ENCODE assay signal across 14 cellular contexts in the genomic region with DNA sequence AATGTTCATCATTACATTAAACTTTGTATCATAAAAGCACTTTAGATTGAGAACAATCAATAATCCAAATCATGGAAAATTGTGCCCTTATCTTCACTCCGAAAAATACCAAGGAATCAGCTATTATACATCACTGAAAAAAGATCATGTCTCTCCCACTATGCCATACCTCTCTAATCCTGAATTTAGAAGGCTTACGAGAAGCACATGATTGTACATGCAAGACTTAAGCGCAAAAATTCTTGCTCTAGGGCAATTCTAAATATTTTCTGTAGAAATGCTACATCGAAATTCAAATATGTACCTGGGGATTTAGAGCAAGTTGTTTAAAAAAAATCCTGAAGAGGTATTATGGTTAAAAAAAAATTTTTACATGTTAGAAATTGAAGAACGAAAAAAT. TPM values are rescaled to one million over a fixed set of nuclear protein-coding genes. Genes with fewer than 3 reads are reported as not detected.
DNase-seq lines count a peak whose midpoint lies in the region; ATAC-seq and TF ChIP-seq lines count a peak whose summit lies in the region.
"Had no signal": no experiment of that assay in that cellular context is flagged by ENCODE, and none has a peak within 500 bp of the region (broad histone marks: within the 10 kb centered on the region; RNA-seq: fewer than 3 reads in every experiment).

No MANE protein-coding gene starts in this region.

- no peak for TF ChIP-seq CTCF in OCI-LY3 (IDR thresholded peaks at IDR 0.05; ENCODE audit: low read depth, low read length)
- TF ChIP-seq CTCF in tibial artery (IDR thresholded peaks at IDR 0.05): no peak

- ATAC-seq in stimulated activated effector memory CD8-positive, alpha-beta T cell treated with anti-CD3 and anti-CD28 coated beads, Interleukin-12 subunit alpha, Interleukin-12 subunit beta, amount 100 ng/mL, for 72 hours: no peak

- no peaks in the 10 kb centered on the region for H3K27me3 Mint-ChIP-seq in activated T-cell treated with anti-CD3 and anti-CD28 coated beads, Interleukin-2, amount 50 U/mL, for 24 hours

- peaks cover 35% of the 10 kb centered on the region for H3K36me3 ChIP-seq in OCI-LY3 (replicated peaks; ENCODE audit: low read depth, low read length)
- H3K36me3 ChIP-seq in effector memory CD4-positive, alpha-beta T cell (ENCODE audit: control insufficient read depth, insufficient read depth, low read length): peaks cover 8% of the 10 kb centered on the region
- H3K36me3 ChIP-seq in tibial artery: no peaks in the 10 kb centered on the region
- H3K36me3 ChIP-seq: HAP-1 had no signal

- no peak for DNase-seq in activated T-cell treated with anti-CD3 and anti-CD28 coated beads, Interleukin-2, amount 50 U/mL, for 24 hours
- DNase-seq in activated T-cell treated with anti-CD3 and anti-CD28 coated beads, Interleukin-2, amount 50 U/mL, for 1 hour: no peak
- DNase-seq in effector memory CD4-positive, alpha-beta T cell: no peak
- no peak for DNase-seq in stimulated activated effector memory CD8-positive, alpha-beta T cell treated with anti-CD3 and anti-CD28 coated beads, Interleukin-12 subunit alpha, Interleukin-12 subunit beta, amount 100 ng/mL, for 72 hours (ENCODE audit: low spot score in 2 of 2)
- no peak for DNase-seq in HT-29 (ENCODE audit: low spot score)
- no peak for DNase-seq in NCI-H1417 (lab: John Stamatoyannopoulos, UW)
- no peak for DNase-seq in tibial artery
- DNase-seq: activated CD4-positive, alpha-beta T cell treated with anti-CD3 and anti-CD28 coated beads, Interleukin-2, amount 50 U/mL, for 1 hour; anterior cingulate cortex; NCI-H2081 treated with DMSO at 0.1 percent for 48 hours; nephron progenitor cell had no signal

- H3K27ac Mint-ChIP-seq in activated T-cell treated with anti-CD3 and anti-CD28 coated beads, Interleukin-2, amount 50 U/mL, for 24 hours: peak overlapping the region; percentile 97
- H3K27ac Mint-ChIP-seq in stimulated activated effector memory CD8-positive, alpha-beta T cell treated with anti-CD3 and anti-CD28 coated beads, Interleukin-12 subunit alpha, Interleukin-12 subunit beta, amount 100 ng/mL, for 72 hours: peak overlapping the region; percentile 99
- H3K27ac Mint-ChIP-seq: nephron progenitor cell had no signal

- intact Hi-C loops in tibial artery (cut with DNase I; ENCODE audit: low total_unique reads): no loop called here

- H3K27me3 ChIP-seq in OCI-LY3 (ENCODE audit: low read depth, low read length): no peaks in the 10 kb centered on the region
- no peaks in the 10 kb centered on the region for H3K27me3 ChIP-seq in effector memory CD4-positive, alpha-beta T cell (replicated peaks; ENCODE audit: control insufficient read depth, insufficient read depth, low read length, poor library complexity, severe bottlenecking)
- no peaks in the 10 kb centered on the region for H3K27me3 ChIP-seq in tibial artery

- H3K4me1 ChIP-seq in OCI-LY3 (ENCODE audit: low read length) (peaks cover 46% of the 10 kb centered on the region), tibial artery (peaks cover 0 to 8% (median 0%) of the 10 kb centered on the region in 4 donors)
- peaks cover 26% of the 10 kb centered on the region for H3K4me1 ChIP-seq in effector memory CD4-positive, alpha-beta T cell (ENCODE audit: control insufficient read depth, insufficient read depth, low read length, poor library complexity, severe bottlenecking)
- H3K4me1 ChIP-seq: HAP-1 had no signal

- H3K4me3 Mint-ChIP-seq in activated T-cell treated with anti-CD3 and anti-CD28 coated beads, Interleukin-2, amount 50 U/mL, for 24 hours: peak overlapping the region; percentile 92
- H3K4me3 Mint-ChIP-seq in stimulated activated effector memory CD8-positive, alpha-beta T cell treated with anti-CD3 and anti-CD28 coated beads, Interleukin-12 subunit alpha, Interleukin-12 subunit beta, amount 100 ng/mL, for 72 hours: peak overlapping the region; percentile 94
- H3K4me3 Mint-ChIP-seq: nephron progenitor cell had no signal

- peaks cover 76% of the 10 kb centered on the region for H3K79me2 ChIP-seq in OCI-LY3 (ENCODE audit: low read length)

- no peak overlapping the region for H2AFZ ChIP-seq in OCI-LY3 (ENCODE audit: low read depth, low read length)

- peaks cover 17% of the 10 kb centered on the region for H4K20me1 ChIP-seq in OCI-LY3 (ENCODE audit: insufficient read depth, low read length)

- H3K4me1 Mint-ChIP-seq in activated T-cell treated with anti-CD3 and anti-CD28 coated beads, Interleukin-2, amount 50 U/mL, for 24 hours (ENCODE audit: low read depth): peaks cover 38% of the 10 kb centered on the region
- H3K4me1 Mint-ChIP-seq in stimulated activated effector memory CD8-positive, alpha-beta T cell treated with anti-CD3 and anti-CD28 coated beads, Interleukin-12 subunit alpha, Interleukin-12 subunit beta, amount 100 ng/mL, for 72 hours: peaks cover 36% of the 10 kb centered on the region

- H3K4me3 ChIP-seq in OCI-LY3 (ENCODE audit: low read length): peak overlapping the region; percentile 97
- peak overlapping the region; percentile 80 for H3K4me3 ChIP-seq in effector memory CD4-positive, alpha-beta T cell (ENCODE audit: insufficient read depth, low read depth, low read length, poor library complexity, severe bottlenecking)
- no peak overlapping the region for H3K4me3 ChIP-seq in tibial artery
- H3K4me3 ChIP-seq: HAP-1 had no signal

- H3K9ac ChIP-seq in OCI-LY3 (ENCODE audit: low read length): peak overlapping the region; percentile 98

- no peaks in the 10 kb centered on the region for H3K9me3 Mint-ChIP-seq in activated T-cell treated with anti-CD3 and anti-CD28 coated beads, Interleukin-2, amount 50 U/mL, for 24 hours
- H3K9me3 Mint-ChIP-seq in stimulated activated effector memory CD8-positive, alpha-beta T cell treated with anti-CD3 and anti-CD28 coated beads, Interleukin-12 subunit alpha, Interleukin-12 subunit beta, amount 100 ng/mL, for 72 hours: no peaks in the 10 kb centered on the region
- H3K9me3 Mint-ChIP-seq: nephron progenitor cell had no signal

- peak overlapping the region; percentile 98 for H3K27ac ChIP-seq in OCI-LY3 (ENCODE audit: low read length)
- peak overlapping the region; percentile 82 for H3K27ac ChIP-seq in effector memory CD4-positive, alpha-beta T cell (ENCODE audit: insufficient read depth, low read length, poor library complexity, severe bottlenecking)
- no peak overlapping the region for H3K27ac ChIP-seq in tibial artery

- H3K4me2 ChIP-seq in OCI-LY3 (ENCODE audit: low read length): peak overlapping the region; percentile 99

- no peaks in the 10 kb centered on the region for H3K9me3 ChIP-seq in OCI-LY3 (ENCODE audit: insufficient read depth, low read length)
- H3K9me3 ChIP-seq in effector memory CD4-positive, alpha-beta T cell (ENCODE audit: control insufficient read depth, low read length): no peaks in the 10 kb centered on the region
- no peaks in the 10 kb centered on the region for H3K9me3 ChIP-seq in tibial artery
- H3K9me3 ChIP-seq: HAP-1 had no signal

- H3K36me3 Mint-ChIP-seq in activated T-cell treated with anti-CD3 and anti-CD28 coated beads, Interleukin-2, amount 50 U/mL, for 24 hours (ENCODE audit: low read depth): peaks cover 70% of the 10 kb centered on the region
- peaks cover 75% of the 10 kb centered on the region for H3K36me3 Mint-ChIP-seq in stimulated activated effector memory CD8-positive, alpha-beta T cell treated with anti-CD3 and anti-CD28 coated beads, Interleukin-12 subunit alpha, Interleukin-12 subunit beta, amount 100 ng/mL, for 72 hours

RNA-seq across cellular contexts. Expression of a gene that starts 1.3 kb away (rescaled TPM):
- total RNA-seq in HT-29 (2014; rRNA removed; shearing (Covaris generic)): 0.08 TPM in 1 of 2 replicates, not detected in the other
- total RNA-seq: A673 had no signal

Comparison
In these comparisons a context has a peak if more than half of its experiments do, and no peak if none do; other contexts are left out.
1. H3K27ac ChIP-seq: peak in OCI-LY3 (single experiment) and effector memory CD4-positive, alpha-beta T cell (single experiment); none in tibial artery (0 of 2).
2. H3K4me3 ChIP-seq: peak in OCI-LY3 (single experiment) and effector memory CD4-positive, alpha-beta T cell (single experiment); none in tibial artery (0 of 2).